Comparison of ENCODE assay signal across 8 cellular contexts in genomic region chr12:12562016-12562483, GRCh38. TPM values are rescaled to one million over a fixed set of nuclear protein-coding genes. Genes with fewer than 3 reads are reported as not detected.
DNase-seq lines count a peak whose midpoint lies in the region; ATAC-seq and TF ChIP-seq lines count a peak whose summit lies in the region.

No MANE protein-coding gene starts in this region.

- H3K27ac ChIP-seq in lower lobe of right lung, result peak overlapping the region; percentile 98
- H3K27ac ChIP-seq in stomach smooth muscle (ENCODE audit: low read length), result peak overlapping the region; percentile 96

- H3K9ac ChIP-seq in stomach smooth muscle (ENCODE audit: low read length in 2 of 2), result peak overlapping the region; percentile 97 to 98

- CTCF ChIA-PET in activated CD4-positive, alpha-beta T cell treated with anti-CD3 and anti-CD28 coated beads for 36 hours (lab: Charles Lee), result interaction anchor here (1.1 to 2.6 kb wide), 6 partner anchors 11 to 184 kb away, joined by 3 to 11 read pairs (median 5); no protein-coding TSS in a partner anchor

- H3K36me3 Mint-ChIP-seq in activated CD4-positive, alpha-beta T cell treated with anti-CD3 and anti-CD28 coated beads for 36 hours (ENCODE audit: low read depth), result peaks cover 23% of the 10 kb centered on the region

- peak; percentile 9 for ATAC-seq in HG03280 (IDR thresholded peaks at IDR 0.05; ENCODE audit: unreplicated experiment)
- no peak for ATAC-seq in activated CD4-positive, alpha-beta T cell treated with anti-CD3 and anti-CD28 coated beads for 36 hours
- ATAC-seq in lower lobe of right lung, result peak in 1 of 2 donors; percentile 1

- H3K4me1 ChIP-seq in lower lobe of right lung (peaks cover 28% of the 10 kb centered on the region), stomach smooth muscle (ENCODE audit: control insufficient read depth, insufficient read depth, low read length) (peaks cover 11% of the 10 kb centered on the region)

- H3K4me3 ChIP-seq in lower lobe of right lung (peak overlapping the region; percentile 69), stomach smooth muscle (ENCODE audit: low read length in 2 of 2) (peak overlapping the region; percentile 79 to 88)

- no peak for TF ChIP-seq CTCF in lower lobe of right lung (IDR thresholded peaks at IDR 0.05)

- no peaks in the 10 kb centered on the region for H3K9me3 ChIP-seq in lower lobe of right lung
- H3K9me3 ChIP-seq in stomach smooth muscle (ENCODE audit: control insufficient read depth in 2 of 2, low read length in 2 of 2), result peaks cover 0 to 1% of the 10 kb centered on the region in 2 donors

- H3K27ac Mint-ChIP-seq in activated CD4-positive, alpha-beta T cell treated with anti-CD3 and anti-CD28 coated beads for 36 hours, result peak overlapping the region; percentile 88

- intact Hi-C loops in activated CD4-positive, alpha-beta T cell treated with anti-CD3 and anti-CD28 coated beads for 36 hours (cut with DNase I, micrococcal nuclease), result loop anchor here (1.0 to 5.0 kb wide), 16 partner anchors 20 to 555 kb away; partner anchors contain the start of genes BORCS5 (in 2 of the 2), CDKN1B (in 2 of the 2) and GPR19 (in 1 of the 2)
- intact Hi-C loops in lower lobe of right lung (cut with DNase I), result loop anchor here (10.0 kb wide), 1 partner anchor 187 kb away; no protein-coding TSS in a partner anchor

- no peaks in the 10 kb centered on the region for H3K9me3 Mint-ChIP-seq in activated CD4-positive, alpha-beta T cell treated with anti-CD3 and anti-CD28 coated beads for 36 hours (ENCODE audit: low read depth)

- H3K27me3 ChIP-seq in lower lobe of right lung (ENCODE audit: low read depth) (no peaks in the 10 kb centered on the region), stomach smooth muscle (ENCODE audit: control insufficient read depth in 1 of 2, insufficient read depth in 2 of 2, low read length in 2 of 2) (no peaks in the 10 kb centered on the region)

- peak overlapping the region; percentile 84 for H3K4me3 Mint-ChIP-seq in activated CD4-positive, alpha-beta T cell treated with anti-CD3 and anti-CD28 coated beads for 36 hours

- POLR2A ChIA-PET in activated CD4-positive, alpha-beta T cell treated with anti-CD3 and anti-CD28 coated beads for 36 hours (lab: Charles Lee), result interaction anchor here (0.6 to 1.4 kb wide), 2 partner anchors 50 to 157 kb away, joined by 3 to 5 read pairs; no protein-coding TSS in a partner anchor

- H3K27me3 Mint-ChIP-seq in activated CD4-positive, alpha-beta T cell treated with anti-CD3 and anti-CD28 coated beads for 36 hours, result no peaks in the 10 kb centered on the region

- DNase-seq in COLO668 (lab: John Stamatoyannopoulos, UW; ENCODE audit: unreplicated experiment), result peak; percentile 57
- DNase-seq in activated CD4-positive, alpha-beta T cell treated with anti-CD3 and anti-CD28 coated beads for 36 hours, result peak; percentile 45
- DNase-seq in dermis blood vessel endothelial cell, result peak; percentile 45
- peak; percentile 60 for DNase-seq in lower lobe of right lung
- DNase-seq in NCI-H1048 (lab: John Stamatoyannopoulos, UW), result no peak
- DNase-seq in foreskin melanocyte, result no peak

- H3K36me3 ChIP-seq in lower lobe of right lung, result no peaks in the 10 kb centered on the region
- H3K36me3 ChIP-seq in stomach smooth muscle (ENCODE audit: control insufficient read depth in 2 of 2, insufficient read depth in 2 of 2, low read length in 2 of 2), result no peaks in the 10 kb centered on the region

- peaks cover 39% of the 10 kb centered on the region for H3K4me1 Mint-ChIP-seq in activated CD4-positive, alpha-beta T cell treated with anti-CD3 and anti-CD28 coated beads for 36 hours

RNA-seq across cellular contexts. Expression of gene DUSP16, which starts 0.6 kb away (rescaled TPM):
- total RNA-seq in activated CD4-positive, alpha-beta T cell treated with anti-CD3 and anti-CD28 coated beads for 36 hours, result 10 to 100 TPM; 39.3 to 40.4 TPM
- total RNA-seq in dermis blood vessel endothelial cell, result 9.2 and 13.1 TPM in 2 replicates
- 44.0 TPM for total RNA-seq in lower lobe of right lung

RNA-seq across cellular contexts. Expression of gene CREBL2, which starts 49.6 kb away (rescaled TPM):
- total RNA-seq in activated CD4-positive, alpha-beta T cell treated with anti-CD3 and anti-CD28 coated beads for 36 hours, result 10 to 100 TPM; 16.8 to 20.2 TPM
- 37.9 and 42.4 TPM in 2 replicates for total RNA-seq in dermis blood vessel endothelial cell
- 46.3 TPM for total RNA-seq in lower lobe of right lung

Comparison
In these comparisons a context has a peak if more than half of its experiments do, and no peak if none do; other contexts are left out.
1. DNase-seq: peak in COLO668 (single experiment), activated CD4-positive, alpha-beta T cell treated with anti-CD3 and anti-CD28 coated beads for 36 hours (single experiment), dermis blood vessel endothelial cell (single experiment) and lower lobe of right lung (single experiment); none in NCI-H1048 (single experiment) and foreskin melanocyte (single experiment).